8 cellular contexts compared by ENCODE assay signal in the genomic region with DNA sequence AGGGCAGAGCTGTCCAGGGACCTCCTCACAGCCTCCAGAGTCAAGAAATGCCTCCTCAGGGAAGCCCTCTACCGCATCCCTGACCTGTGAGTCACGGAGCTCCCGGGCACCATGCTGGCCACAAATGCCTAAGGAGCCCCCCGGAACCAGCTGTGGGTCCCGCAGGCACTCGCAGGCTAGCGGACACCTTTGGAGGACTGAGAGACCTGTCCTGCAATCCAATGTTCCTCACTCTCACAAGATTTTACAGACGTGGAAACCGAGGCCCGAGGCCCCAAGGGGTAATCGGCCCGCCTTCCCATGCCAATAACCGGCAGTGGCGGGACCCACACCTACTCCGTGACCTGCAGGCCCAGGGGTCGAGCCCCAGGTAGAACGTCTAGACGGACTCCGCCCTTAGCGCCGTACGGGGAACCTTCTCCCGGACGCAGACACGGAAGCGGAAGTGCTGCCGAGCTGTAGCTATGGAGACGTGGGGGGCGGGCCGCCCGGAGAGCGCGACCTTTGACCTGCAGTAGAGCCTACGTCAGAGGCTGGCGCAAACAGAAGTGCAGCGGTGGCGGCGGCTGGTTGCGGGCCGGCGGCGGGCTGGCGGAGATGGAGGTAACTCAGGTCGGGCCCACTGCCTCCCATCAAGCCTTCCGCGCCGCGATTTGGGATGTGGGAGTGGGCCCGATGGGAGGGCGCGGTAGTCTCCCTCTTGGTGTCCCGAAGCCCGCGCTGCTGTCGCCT. TPM values are rescaled to one million over a fixed set of nuclear protein-coding genes. Genes with fewer than 3 reads are reported as not detected.
DNase-seq lines count a peak whose midpoint lies in the region; ATAC-seq and TF ChIP-seq lines count a peak whose summit lies in the region.

A gene with protein sequence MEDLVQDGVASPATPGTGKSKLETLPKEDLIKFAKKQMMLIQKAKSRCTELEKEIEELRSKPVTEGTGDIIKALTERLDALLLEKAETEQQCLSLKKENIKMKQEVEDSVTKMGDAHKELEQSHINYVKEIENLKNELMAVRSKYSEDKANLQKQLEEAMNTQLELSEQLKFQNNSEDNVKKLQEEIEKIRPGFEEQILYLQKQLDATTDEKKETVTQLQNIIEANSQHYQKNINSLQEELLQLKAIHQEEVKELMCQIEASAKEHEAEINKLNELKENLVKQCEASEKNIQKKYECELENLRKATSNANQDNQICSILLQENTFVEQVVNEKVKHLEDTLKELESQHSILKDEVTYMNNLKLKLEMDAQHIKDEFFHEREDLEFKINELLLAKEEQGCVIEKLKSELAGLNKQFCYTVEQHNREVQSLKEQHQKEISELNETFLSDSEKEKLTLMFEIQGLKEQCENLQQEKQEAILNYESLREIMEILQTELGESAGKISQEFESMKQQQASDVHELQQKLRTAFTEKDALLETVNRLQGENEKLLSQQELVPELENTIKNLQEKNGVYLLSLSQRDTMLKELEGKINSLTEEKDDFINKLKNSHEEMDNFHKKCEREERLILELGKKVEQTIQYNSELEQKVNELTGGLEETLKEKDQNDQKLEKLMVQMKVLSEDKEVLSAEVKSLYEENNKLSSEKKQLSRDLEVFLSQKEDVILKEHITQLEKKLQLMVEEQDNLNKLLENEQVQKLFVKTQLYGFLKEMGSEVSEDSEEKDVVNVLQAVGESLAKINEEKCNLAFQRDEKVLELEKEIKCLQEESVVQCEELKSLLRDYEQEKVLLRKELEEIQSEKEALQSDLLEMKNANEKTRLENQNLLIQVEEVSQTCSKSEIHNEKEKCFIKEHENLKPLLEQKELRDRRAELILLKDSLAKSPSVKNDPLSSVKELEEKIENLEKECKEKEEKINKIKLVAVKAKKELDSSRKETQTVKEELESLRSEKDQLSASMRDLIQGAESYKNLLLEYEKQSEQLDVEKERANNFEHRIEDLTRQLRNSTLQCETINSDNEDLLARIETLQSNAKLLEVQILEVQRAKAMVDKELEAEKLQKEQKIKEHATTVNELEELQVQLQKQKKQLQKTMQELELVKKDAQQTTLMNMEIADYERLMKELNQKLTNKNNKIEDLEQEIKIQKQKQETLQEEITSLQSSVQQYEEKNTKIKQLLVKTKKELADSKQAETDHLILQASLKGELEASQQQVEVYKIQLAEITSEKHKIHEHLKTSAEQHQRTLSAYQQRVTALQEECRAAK (N-terminal part only) (plus strand): TSS at position 529 of the 732 bp plus-strand sequence. CDS start 69 bp downstream, at position 598.

- H3K79me1 ChIP-seq in IMR-90 (ENCODE audit: low read depth in 1 of 2, low read length in 2 of 2): peaks cover 5 to 25% of the 10 kb centered on the region in 2 experiments

- H3K9ac ChIP-seq in IMR-90 (ENCODE audit: low read depth, low read length): peak within 1 kb of the TSS; percentile 86

- H3K56ac ChIP-seq in IMR-90 (ENCODE audit: extremely low read depth, insufficient read depth, low read length): peak within 1 kb of the TSS; percentile 81

- H2BK15ac ChIP-seq in IMR-90 (ENCODE audit: low read depth, low read length): peak within 1 kb of the TSS; percentile 71; the same call in 1 of the 3 replicates

- dilution Hi-C loops in IMR-90 (cut with HindIII; ENCODE audit: low sequenced_read_pairs, unreplicated experiment): no loop called here

- peak within 1 kb of the TSS; percentile 99 for H2AK9ac ChIP-seq in IMR-90 (replicated peaks; ENCODE audit: low read depth, low read length, poor library complexity)

- CTCF ChIA-PET in IMR-90 (lab: Yijun Ruan, JAX): interaction anchor here (1.1 to 2.2 kb wide), 2 partner anchors 52 to 97 kb away, joined by 6 to 7 read pairs; no protein-coding TSS in a partner anchor
- CTCF ChIA-PET in OCI-LY7 (lab: Charles Lee; ENCODE audit: unreplicated experiment): no interaction called here

- H3K4me1 ChIP-seq in IMR-90 (ENCODE audit: control insufficient read depth, insufficient read depth, low read length) (peaks cover 3% of the 10 kb centered on the region; the same call in 1 of the 2 replicates), OCI-LY7 (ENCODE audit: insufficient read depth, low read length, poor library complexity, severe bottlenecking) (peaks cover 12% of the 10 kb centered on the region), mononuclear cell (ENCODE audit: insufficient read depth, low read length) (peaks cover 22% of the 10 kb centered on the region)

- H3K4me2 ChIP-seq in IMR-90 (ENCODE audit: low read depth, low read length) (peak within 1 kb of the TSS; percentile 84), OCI-LY7 (ENCODE audit: low read length) (peak within 1 kb of the TSS; percentile 93)

- H2BK5ac ChIP-seq in IMR-90 (ENCODE audit: low read depth, low read length, poor library complexity, severe bottlenecking): peak within 1 kb of the TSS; percentile 87

- H2AFZ ChIP-seq in IMR-90 (replicated peaks; ENCODE audit: low read length, poor library complexity): peak within 1 kb of the TSS; percentile 100
- H2AFZ ChIP-seq in OCI-LY7 (ENCODE audit: low read length): peak within 1 kb of the TSS; percentile 89

- intact Hi-C loops in IMR-90 (cut with micrococcal nuclease): loop anchor here (1.0 to 5.0 kb wide), 4 partner anchors 37 to 232 kb away; no protein-coding TSS in a partner anchor
- intact Hi-C loops in OCI-LY7 (cut with micrococcal nuclease; ENCODE audit: unreplicated experiment): loop anchor here (5.0 kb wide), 2 partner anchors 83 to 133 kb away; a partner anchor contains a TSS

- peak within 1 kb of the TSS; percentile 86 for H2BK120ac ChIP-seq in IMR-90 (ENCODE audit: low read depth, low read length)

- H3K4me3 ChIP-seq in IMR-90 (ENCODE audit: insufficient read depth, low read depth, low read length) (peak within 1 kb of the TSS; percentile 86), OCI-LY7 (ENCODE audit: low read depth, low read length, poor library complexity, severe bottlenecking) (peak within 1 kb of the TSS; percentile 95), epithelial cell of esophagus (ENCODE audit: low read length) (peak within 1 kb of the TSS; percentile 63), mononuclear cell (ENCODE audit: low read length) (peak within 1 kb of the TSS; percentile 68)

- peaks cover 16% of the 10 kb centered on the region for H3K79me2 ChIP-seq in OCI-LY7 (ENCODE audit: insufficient read depth, low read depth, low read length)

- no peaks in the 10 kb centered on the region for H3K9me3 ChIP-seq in IMR-90 (ENCODE audit: control insufficient read depth, insufficient read depth, low read length)
- no peaks in the 10 kb centered on the region for H3K9me3 ChIP-seq in OCI-LY7 (ENCODE audit: low read length)
- no peaks in the 10 kb centered on the region for H3K9me3 ChIP-seq in mononuclear cell (ENCODE audit: low read depth, low read length)

- DNase-seq in DMS114 treated with DMSO at 0.1 percent for 48 hours (lab: John Stamatoyannopoulos, UW; ENCODE audit: unreplicated experiment) (peak; percentile 54), IMR-90 (peak; percentile 91), OCI-LY7 (ENCODE audit: low spot score) (peak; percentile 96), epithelial cell of esophagus (ENCODE audit: low read depth) (peak; percentile 95)
- DNase-seq in activated CD8-positive, alpha-beta memory T cell treated with anti-CD3 and anti-CD28 coated beads, Interleukin-2, amount 50 U/mL, for 48 hours: peak; percentile 95
- peak; percentile 90 to 95 for DNase-seq in stimulated activated CD8-positive, alpha-beta memory T cell treated with anti-CD3 and anti-CD28 coated beads, Interleukin-2, amount 100 ng/mL, for 48 hours (ENCODE audit: low read depth in 2 of 2)

- TF ChIP-seq CTCF in IMR-90 (conservative IDR thresholded peaks at IDR 0.05; ENCODE audit: low read depth, low read length) (no peak), OCI-LY7 (conservative IDR thresholded peaks at IDR 0.05; ENCODE audit: low read length) (no peak), epithelial cell of esophagus (IDR thresholded peaks at IDR 0.05; ENCODE audit: insufficient read depth, low read depth, low read length, missing control alignments) (no peak)

- TF ChIP-seq RAD21 in IMR-90 (IDR thresholded peaks at IDR 0.05; ENCODE audit: low read length): peak; percentile 11

- peaks cover 6% of the 10 kb centered on the region for H3K9me1 ChIP-seq in IMR-90 (ENCODE audit: insufficient read depth, low read length)

- POLR2A ChIA-PET in IMR-90 (lab: Charles Lee; ENCODE audit: unreplicated experiment): no interaction called here
- POLR2A ChIA-PET in OCI-LY7 (lab: Charles Lee): interaction anchor here (0.7 to 1.1 kb wide), 3 partner anchors 9 to 53 kb away, joined by 3 to 5 read pairs (median 4); no protein-coding TSS in a partner anchor

- H2BK20ac ChIP-seq in IMR-90 (ENCODE audit: low read depth, low read length): peak within 1 kb of the TSS; percentile 43; the same call in 1 of the 2 replicates

- peak within 1 kb of the TSS; percentile 92 for H4K5ac ChIP-seq in IMR-90 (ENCODE audit: low read depth, low read length)

- H3K27me3 ChIP-seq in IMR-90 (ENCODE audit: control insufficient read depth, insufficient read depth, low read length) (no peaks in the 10 kb centered on the region), mononuclear cell (ENCODE audit: insufficient read depth, low read length) (no peaks in the 10 kb centered on the region)

- H3K4ac ChIP-seq in IMR-90 (ENCODE audit: low read depth, low read length): peak within 1 kb of the TSS; percentile 96

- BruUV-seq in IMR-90 (replicated peaks; lab: Mats Ljungman, UMichigan) (no TSS peak), OCI-LY7 (replicated peaks; lab: Mats Ljungman, UMichigan) (TSS peak; percentile 93)

- no peaks in the 10 kb centered on the region for H4K20me1 ChIP-seq in IMR-90 (ENCODE audit: insufficient read depth, low read length)
- no peaks in the 10 kb centered on the region for H4K20me1 ChIP-seq in OCI-LY7 (ENCODE audit: insufficient read depth, low read length)

- peak; percentile 91 for TF ChIP-seq POLR2A in IMR-90 (IDR thresholded peaks at IDR 0.05; ENCODE audit: low read depth, low read length)

- ATAC-seq in GM21529 (IDR thresholded peaks at IDR 0.05; ENCODE audit: unreplicated experiment): peak; percentile 99
- peak; percentile 97 for ATAC-seq in IMR-90 (ENCODE audit: low read depth)

- H4K91ac ChIP-seq in IMR-90 (ENCODE audit: insufficient read depth, low read depth, low read length): peak within 1 kb of the TSS; percentile 96

- 1% methylated on average over 32 of the region's 55 CpGs; no CpG with 5 or more reads in 1 of the 2 experiments for WGBS in IMR-90 (ENCODE audit: extremely low coverage in 2 of 2, insufficient read length in 1 of 2), 2 experiments

- peak within 1 kb of the TSS; percentile 95 for H3K14ac ChIP-seq in IMR-90 (replicated peaks; ENCODE audit: low read depth, low read length)

- H3K27ac ChIP-seq in IMR-90 (ENCODE audit: insufficient read depth, low read length) (peak within 1 kb of the TSS; percentile 90), OCI-LY7 (ENCODE audit: low read depth, low read length, poor library complexity, severe bottlenecking) (peak within 1 kb of the TSS; percentile 39)

- in situ Hi-C loops in IMR-90 (cut with MboI; ENCODE audit: low sequenced_read_pairs): no loop called here

- no peaks in the 10 kb centered on the region for H3K9me2 ChIP-seq in OCI-LY7 (ENCODE audit: insufficient read depth, low read length)

- H4K8ac ChIP-seq in IMR-90 (ENCODE audit: low read depth in 2 of 2, low read length in 2 of 2): peak within 1 kb of the TSS; percentile 93 to 98

- H3K36me3 ChIP-seq in IMR-90 (ENCODE audit: control insufficient read depth, insufficient read depth, low read length): peaks cover 6% of the 10 kb centered on the region
- H3K36me3 ChIP-seq in OCI-LY7 (ENCODE audit: insufficient read depth, low read length): peaks cover 31% of the 10 kb centered on the region

- peak within 1 kb of the TSS; percentile 58 for H3K18ac ChIP-seq in IMR-90 (ENCODE audit: low read depth, low read length)

- H3K23ac ChIP-seq in IMR-90 (ENCODE audit: low read depth, low read length): peak within 1 kb of the TSS; percentile 86

- peak within 1 kb of the TSS; percentile 92 for H2AK5ac ChIP-seq in IMR-90 (ENCODE audit: low read depth, low read length)

RNA-seq across cellular contexts. Expression of the gene that starts here (rescaled TPM):
- 8.6 and 16.7 TPM in 2 replicates for total RNA-seq in IMR-90 (2012; rRNA removed)
- polyA plus RNA-seq in IMR-90 (2012; rRNA removed): 4.9 and 6.4 TPM in 2 replicates
- 0.88 and 0.95 TPM in 2 replicates for polyA plus RNA-seq in IMR-90 (2012; cell fraction: cytosol; rRNA removed)
- 1.1 and 13.4 TPM in 2 replicates for polyA plus RNA-seq in IMR-90 (2012; cell fraction: nucleus; rRNA removed; ENCODE audit: low replicate concordance)
- 19.7 and 28.2 TPM in 2 replicates for total RNA-seq in OCI-LY7 (2014; rRNA removed; shearing (Covaris generic))
- total RNA-seq in OCI-LY7 (2022): 43.9 and 51.1 TPM in 2 replicates
- 141 TPM for total RNA-seq in mononuclear cell

Comparison
In these comparisons a context has a peak if more than half of its experiments do, and no peak if none do; other contexts are left out.
1. Peak in every context shown above with its lines: DNase-seq, ATAC-seq, H3K4me3 ChIP-seq and H3K27ac ChIP-seq.